28 cellular contexts compared by ENCODE assay signal in the genomic region with DNA sequence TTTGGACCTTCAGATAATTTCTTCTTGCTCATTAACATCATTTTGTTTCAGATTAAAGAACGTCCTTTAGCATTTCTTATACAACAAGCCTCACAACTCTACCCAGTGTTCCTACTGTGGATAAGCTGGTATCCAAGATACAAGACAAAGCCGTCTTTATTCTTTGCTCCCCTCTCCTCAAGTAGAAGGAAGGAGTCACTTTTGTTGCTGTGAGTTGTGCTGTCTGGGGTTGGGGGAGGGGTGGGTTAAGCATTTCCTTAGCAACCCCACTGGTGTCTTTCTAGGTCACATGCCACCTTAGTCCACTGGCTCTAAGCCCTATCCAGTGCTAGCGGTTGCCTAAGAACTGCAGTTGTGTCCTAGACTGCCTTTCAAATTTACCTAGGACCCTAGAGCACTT.
"Had no signal": no experiment of that assay in that cellular context is flagged by ENCODE, and none has a peak within 500 bp of the region (broad histone marks: within the 10 kb centered on the region; RNA-seq: fewer than 3 reads in every experiment).

No MANE protein-coding gene starts in this region.

- H3K4me3 ChIP-seq: ascending aorta, body of pancreas, Peyer's patch, SJCRH30 had no signal

- H3K36me3 Mint-ChIP-seq: activated CD8-positive, alpha-beta memory T cell treated with anti-CD3 and anti-CD28 coated beads, Interleukin-2, amount 10 ng/mL, durations not matched to agents 7 days and 5 days; activated naive CD4-positive, alpha-beta T cell treated with anti-CD3 and anti-CD28 coated beads, Interleukin-2, amount 50 U/mL, for 24 hours had no signal

- H3K27ac ChIP-seq: ascending aorta, body of pancreas, Peyer's patch, RWPE1, SJCRH30 had no signal

- H3K9me3 ChIP-seq: ascending aorta, body of pancreas, Peyer's patch, SJCRH30 had no signal

- H3K36me3 ChIP-seq: ascending aorta, Peyer's patch, SJCRH30 had no signal

- H3K4me1 ChIP-seq: ascending aorta, Peyer's patch, SJCRH30 had no signal

- H3K4me3 Mint-ChIP-seq: activated B cell treated with CpG ODN at 0.5 μM for 24 hours; activated CD4-positive, alpha-beta T cell treated with anti-CD3 and anti-CD28 coated beads, Interleukin-2, amount 10 ng/mL, durations not matched to agents 24 days and 14 days; activated CD8-positive, alpha-beta memory T cell treated with anti-CD3 and anti-CD28 coated beads, Interleukin-2, amount 10 ng/mL, durations not matched to agents 7 days and 5 days; activated naive CD4-positive, alpha-beta T cell treated with anti-CD3 and anti-CD28 coated beads, Interleukin-2, amount 50 U/mL, for 24 hours; activated naive CD8-positive, alpha-beta T cell treated with anti-CD3 and anti-CD28 coated beads, Interleukin-2, amount 50 U/mL, for 24 hours; activated T-cell treated with anti-CD3 and anti-CD28 coated beads, Interleukin-2, amount 50 U/mL, for 24 hours; activated T-helper 1 cell treated with anti-CD3 and anti-CD28 coated beads, Interleukin-12 subunit alpha, Interleukin-12 subunit beta, Interleukin-2, Interleukin-4 antibody, amounts not matched to agents 30 ng/mL and 10 ng/mL and 1 ng/mL, durations not matched to agents 14 hours and 24 hours and 36 hours; central memory CD8-positive, alpha-beta T cell had no signal

- ATAC-seq: activated CD8-positive, alpha-beta memory T cell treated with anti-CD3 and anti-CD28 coated beads, Interleukin-2, amount 10 ng/mL, durations not matched to agents 7 days and 5 days; activated naive CD8-positive, alpha-beta T cell treated with anti-CD3 and anti-CD28 coated beads, Interleukin-2, amount 50 U/mL, for 24 hours; body of pancreas; SK-N-SH treated with all-trans-retinoic acid at 6 μM for 48 hours had no signal

- H3K4me1 Mint-ChIP-seq: activated B cell treated with CpG ODN at 0.5 μM for 24 hours; activated CD8-positive, alpha-beta memory T cell treated with anti-CD3 and anti-CD28 coated beads, Interleukin-2, amount 10 ng/mL, durations not matched to agents 7 days and 5 days; activated naive CD4-positive, alpha-beta T cell treated with anti-CD3 and anti-CD28 coated beads, Interleukin-2, amount 50 U/mL, for 24 hours; central memory CD8-positive, alpha-beta T cell had no signal

- H3K27ac Mint-ChIP-seq: activated B cell treated with CpG ODN at 0.5 μM for 24 hours; activated CD4-positive, alpha-beta T cell treated with anti-CD3 and anti-CD28 coated beads, Interleukin-2, amount 10 ng/mL, durations not matched to agents 24 days and 14 days; activated CD8-positive, alpha-beta memory T cell treated with anti-CD3 and anti-CD28 coated beads, Interleukin-2, amount 10 ng/mL, durations not matched to agents 7 days and 5 days; activated naive CD4-positive, alpha-beta T cell treated with anti-CD3 and anti-CD28 coated beads, Interleukin-2, amount 50 U/mL, for 24 hours; activated naive CD8-positive, alpha-beta T cell treated with anti-CD3 and anti-CD28 coated beads, Interleukin-2, amount 50 U/mL, for 24 hours; activated T-cell treated with anti-CD3 and anti-CD28 coated beads, Interleukin-2, amount 50 U/mL, for 24 hours; activated T-helper 1 cell treated with anti-CD3 and anti-CD28 coated beads, Interleukin-12 subunit alpha, Interleukin-12 subunit beta, Interleukin-2, Interleukin-4 antibody, amounts not matched to agents 30 ng/mL and 10 ng/mL and 1 ng/mL, durations not matched to agents 14 hours and 24 hours and 36 hours had no signal

- DNase-seq: activated B cell treated with CpG ODN at 0.5 μM for 24 hours; activated CD4-positive, alpha-beta T cell treated with anti-CD3 and anti-CD28 coated beads for 1 hour; activated CD4-positive, alpha-beta T cell treated with anti-CD3 and anti-CD28 coated beads, Interleukin-2, amount 10 ng/mL, durations not matched to agents 24 days and 14 days; activated CD4-positive, alpha-beta T cell treated with anti-CD3 and anti-CD28 coated beads, Interleukin-2, amount 50 U/mL, for 48 hours; activated CD8-positive, alpha-beta memory T cell treated with anti-CD3 and anti-CD28 coated beads, Interleukin-2, amount 10 ng/mL, durations not matched to agents 7 days and 5 days; activated effector memory CD4-positive, alpha-beta T cell treated with Interleukin-2 at 50 U/mL for 16 hours; activated naive CD4-positive, alpha-beta T cell; activated naive CD8-positive, alpha-beta T cell treated with anti-CD3 and anti-CD28 coated beads, Interleukin-2, amount 50 U/mL, for 24 hours; activated T-cell treated with anti-CD3 and anti-CD28 coated beads, Interleukin-2, amount 50 U/mL, for 24 hours; amniotic stem cell; body of pancreas; Karpas-422; NCI-H1105 treated with DMSO at 0.1 percent for 48 hours; NCI-H1436 treated with DMSO at 0.1 percent for 48 hours; NCI-H187; NCI-H2081; NCI-H446; NCI-H524; Peyer's patch; Right ventricle myocardium superior; SJCRH30; SW 1271 had no signal

- H3K27me3 ChIP-seq: ascending aorta, body of pancreas, Peyer's patch, SJCRH30 had no signal

- H3K27me3 Mint-ChIP-seq: activated B cell treated with CpG ODN at 0.5 μM for 24 hours; activated CD4-positive, alpha-beta T cell treated with anti-CD3 and anti-CD28 coated beads, Interleukin-2, amount 10 ng/mL, durations not matched to agents 24 days and 14 days; activated CD8-positive, alpha-beta memory T cell treated with anti-CD3 and anti-CD28 coated beads, Interleukin-2, amount 10 ng/mL, durations not matched to agents 7 days and 5 days; activated naive CD4-positive, alpha-beta T cell treated with anti-CD3 and anti-CD28 coated beads, Interleukin-2, amount 50 U/mL, for 24 hours; central memory CD8-positive, alpha-beta T cell had no signal
